In genomic region chr11:83192846-83193245, GRCh38 we compare ENCODE assay signal across 8 cellular contexts. TPM values are rescaled to one million over a fixed set of nuclear protein-coding genes. Genes with fewer than 3 reads are reported as not detected.
DNase-seq lines count a peak whose midpoint lies in the region; ATAC-seq and TF ChIP-seq lines count a peak whose summit lies in the region.

No MANE protein-coding gene starts in this region.

- H3K27ac Mint-ChIP-seq in CD8-positive, alpha-beta T cell = peak overlapping the region; percentile 100

- H3K4me3 Mint-ChIP-seq in CD8-positive, alpha-beta T cell = peak overlapping the region; percentile 100

- no peaks in the 10 kb centered on the region for H3K9me3 Mint-ChIP-seq in CD8-positive, alpha-beta T cell

- in situ Hi-C loops in Panc1 (cut with HindIII; ENCODE audit: low pct_unique_long_range_greater_than_20kb, low sequenced_read_pairs) = no loop called here

- no peak for TF ChIP-seq CTCF in CD8-positive, alpha-beta T cell (IDR thresholded peaks at IDR 0.05)
- no peak for TF ChIP-seq CTCF in Panc1 (IDR thresholded peaks at IDR 0.05)
- no peak for TF ChIP-seq CTCF in ovary (IDR thresholded peaks at IDR 0.05)

- DNase-seq in CD8-positive, alpha-beta T cell = no peak
- DNase-seq in Panc1 (ENCODE audit: low read depth, low spot score) (no peak), erythroblast (lab: John Stamatoyannopoulos, UW) (peak; percentile 45 to 69), ovary (no peak), hypothalamus (lab: John Stamatoyannopoulos, UW) (no peak)
- no peak for DNase-seq in stimulated activated CD8-positive, alpha-beta memory T cell treated with anti-CD3 and anti-CD28 coated beads, Interleukin-4, amount 100 ng/mL, for 48 hours

- H3K27ac ChIP-seq in CD8-positive, alpha-beta T cell (ENCODE audit: low read depth, low read length) = peak overlapping the region; percentile 97
- H3K27ac ChIP-seq in Panc1 (ENCODE audit: low read length) = peak overlapping the region; percentile 97
- H3K27ac ChIP-seq in ovary = peak overlapping the region; percentile 36 to 75

- intact Hi-C loops in CD8-positive, alpha-beta T cell (cut with DNase I, micrococcal nuclease) = loop anchor here (1.0 to 10.0 kb wide), 10 partner anchors 20 to 293 kb away; partner anchors contain the start of genes CCDC90B (in 1 of the 2), DDIAS (in 1 of the 2), PCF11 (in 1 of the 2) and PRCP (in 1 of the 2)
- intact Hi-C loops in Panc1 (cut with micrococcal nuclease; ENCODE audit: unreplicated experiment) (no loop called here), ovary (cut with DNase I) (loop anchor here in 2 of 4 donors (5.0 to 10.0 kb wide), 3 partner anchors 36 to 291 kb away; partner anchors contain the start of genes DDIAS (in 2 of the 2), PRCP (in 2 of the 2) and PCF11 (in 1 of the 2))

- no TSS peak for BruUV-seq in Panc1 (replicated peaks; lab: Mats Ljungman, UMichigan)

- H3K4me1 Mint-ChIP-seq in CD8-positive, alpha-beta T cell (ENCODE audit: low read depth) = peaks cover 50% of the 10 kb centered on the region

- H3K9me3 ChIP-seq in CD8-positive, alpha-beta T cell (ENCODE audit: low read length) = no peaks in the 10 kb centered on the region
- H3K9me3 ChIP-seq in Panc1 (ENCODE audit: control insufficient read depth, insufficient read depth, low read depth, low read length) (no peaks in the 10 kb centered on the region), ovary (no peaks in the 10 kb centered on the region)

- POLR2A ChIA-PET in CD8-positive, alpha-beta T cell (lab: Charles Lee) = interaction anchor here (0.6 to 3.6 kb wide), 5 partner anchors 33 to 292 kb away, joined by 3 to 29 read pairs (median 15); partner anchors contain the start of genes CCDC90B, DDIAS, PCF11 and PRCP
- POLR2A ChIA-PET in Panc1 (lab: Charles Lee) = no interaction called here

- H3K36me3 ChIP-seq in CD8-positive, alpha-beta T cell (ENCODE audit: insufficient read depth, low read length) = peaks cover 13% of the 10 kb centered on the region
- H3K36me3 ChIP-seq in Panc1 (ENCODE audit: control insufficient read depth, insufficient read depth, low read length) (peaks cover 24% of the 10 kb centered on the region), ovary (no peaks in the 10 kb centered on the region)

- no peak for TF ChIP-seq POLR2A in erythroblast (IDR thresholded peaks at IDR 0.05; ENCODE audit: low read length)
- no peak for TF ChIP-seq POLR2A in ovary (IDR thresholded peaks at IDR 0.05)

- 2 to 5% (median 2%) methylated on average over 6 of the region's 6 CpGs for WGBS in ovary, 3 donors

- ATAC-seq in CD8-positive, alpha-beta T cell = no peak
- ATAC-seq in Panc1 = no peak
- ATAC-seq in activated CD4-positive, CD25-positive, alpha-beta regulatory T cell treated with anti-CD3 and anti-CD28 coated beads, Interleukin-2, amount 50 U/mL, for 24 hours = no peak
- ATAC-seq in HG03108 (IDR thresholded peaks at IDR 0.05; ENCODE audit: unreplicated experiment) = no peak

- peak overlapping the region; percentile 70 for H3K4me3 ChIP-seq in CD8-positive, alpha-beta T cell (ENCODE audit: low read depth, low read length)
- H3K4me3 ChIP-seq in Panc1 (ENCODE audit: low read depth in 2 of 2, low read length in 2 of 2) = peak overlapping the region; percentile 88
- H3K4me3 ChIP-seq in ovary = peak overlapping the region; percentile 94

- H3K4me1 ChIP-seq in CD8-positive, alpha-beta T cell (ENCODE audit: insufficient read depth, low read length) = peaks cover 30% of the 10 kb centered on the region
- H3K4me1 ChIP-seq in Panc1 (ENCODE audit: control insufficient read depth, insufficient read depth, low read length) (peaks cover 23% of the 10 kb centered on the region), ovary (ENCODE audit: insufficient read depth) (peaks cover 4% of the 10 kb centered on the region)

- CTCF ChIA-PET in CD8-positive, alpha-beta T cell (lab: Charles Lee) = interaction anchor here (0.9 to 1.0 kb wide), 2 partner anchors 20 to 57 kb away, joined by 3 to 5 read pairs; no protein-coding TSS in a partner anchor
- CTCF ChIA-PET in Panc1 (lab: Charles Lee) = no interaction called here

- H3K36me3 Mint-ChIP-seq in CD8-positive, alpha-beta T cell = peaks cover 59% of the 10 kb centered on the region

- no peak for TF ChIP-seq EP300 in ovary (IDR thresholded peaks at IDR 0.05)

- no peaks in the 10 kb centered on the region for H3K27me3 Mint-ChIP-seq in CD8-positive, alpha-beta T cell (ENCODE audit: low read depth)

- H3K27me3 ChIP-seq in CD8-positive, alpha-beta T cell (ENCODE audit: insufficient read depth, low read length) = no peaks in the 10 kb centered on the region
- H3K27me3 ChIP-seq in Panc1 (ENCODE audit: control insufficient read depth, insufficient read depth, low read length) (no peaks in the 10 kb centered on the region), ovary (no peaks in the 10 kb centered on the region)

RNA-seq across cellular contexts. Expression of gene ANKRD42, which starts 0.7 kb away (rescaled TPM):
- 10 to 100 TPM; 11.4 to 12.7 TPM for total RNA-seq in CD8-positive, alpha-beta T cell
- total RNA-seq in Panc1 (2021; ENCODE audit: unreplicated experiment) (14.8 TPM), ovary (10 to 100 TPM; 12.4 to 21.7 (median 14.0) TPM)
- polyA plus RNA-seq in Panc1 (2012; ENCODE audit: insufficient read length) = 11.9 TPM
- polyA plus RNA-seq in ovary = 10 to 100 TPM in 1 of 2 donors, 1 to 10 TPM in 1; 5.6 to 15.1 TPM

RNA-seq across cellular contexts. Expression of gene PCF11, which starts 35.9 kb away (rescaled TPM):
- 10 to 100 TPM; 95.5 to 97.4 TPM for total RNA-seq in CD8-positive, alpha-beta T cell
- total RNA-seq in Panc1 (2021; ENCODE audit: unreplicated experiment) = 56.6 TPM
- 16.9 TPM for polyA plus RNA-seq in Panc1 (2012; ENCODE audit: insufficient read length)
- total RNA-seq in ovary = 100 to 1,000 TPM in 1 of 7 donors, 10 to 100 TPM in 6; 54.0 to 107 (median 67.0) TPM
- polyA plus RNA-seq in ovary = 10 to 100 TPM; 38.0 to 38.1 TPM

Comparison
In these comparisons a context has a peak if more than half of its experiments do, and no peak if none do; other contexts are left out.
1. DNase-seq: peak in erythroblast (2 of 2); none in CD8-positive, alpha-beta T cell (0 of 7), Panc1 (single experiment), ovary (0 of 5), hypothalamus (0 of 51) and stimulated activated CD8-positive, alpha-beta memory T cell treated with anti-CD3 and anti-CD28 coated beads, Interleukin-4, amount 100 ng/mL, for 48 hours (single experiment).
2. Peak in every context shown above with its lines, with median percentiles within 50 percentile points of each other: H3K27ac ChIP-seq and H3K4me3 ChIP-seq.